ENCODE assay signal across 24 cellular contexts in genomic region chr3:141933421-141934300, GRCh38. TPM values are rescaled to one million over a fixed set of nuclear protein-coding genes. Genes with fewer than 3 reads are reported as not detected.
DNase-seq lines count a peak whose midpoint lies in the region; ATAC-seq, FAIRE-seq and TF ChIP-seq lines count a peak whose summit lies in the region.
"Had no signal": no experiment of that assay in that cellular context is flagged by ENCODE, and none has a peak within 500 bp of the region (broad histone marks: within the 10 kb centered on the region; RNA-seq: fewer than 3 reads in every experiment).

No MANE protein-coding gene starts in this region.

- no peak overlapping the region for H3K56ac ChIP-seq in H1 (replicated peaks; ENCODE audit: insufficient read length, low read depth, low read length)

- no peaks in the 10 kb centered on the region for H3K27me3 Mint-ChIP-seq in activated CD4-positive, alpha-beta T cell treated with anti-CD3 and anti-CD28 coated beads for 36 hours
- H3K27me3 Mint-ChIP-seq in activated T-helper 2 cell treated with anti-CD3 and anti-CD28 coated beads, Interferon-gamma antibody, Interleukin-2, Interleukin-4, amounts not matched to agents 10 μg/mL and 5 μg/mL and 100 μg/mL, durations not matched to agents 14 hours and 24 hours and 36 hours (ENCODE audit: low read depth) = no peaks in the 10 kb centered on the region
- H3K27me3 Mint-ChIP-seq: naive thymus-derived CD8-positive, alpha-beta T cell had no signal

- H3K23me2 ChIP-seq in H1 (ENCODE audit: low read depth, low read length) = no peaks in the 10 kb centered on the region

- POLR2A ChIA-PET in activated CD4-positive, alpha-beta T cell treated with anti-CD3 and anti-CD28 coated beads for 36 hours (lab: Charles Lee) = no interaction called here
- POLR2A ChIA-PET in H1 (lab: Charles Lee; ENCODE audit: partially characterized antibody) = no interaction called here

- H3K27ac Mint-ChIP-seq in activated CD4-positive, alpha-beta T cell treated with anti-CD3 and anti-CD28 coated beads for 36 hours = no peak overlapping the region
- H3K27ac Mint-ChIP-seq in activated T-helper 2 cell treated with anti-CD3 and anti-CD28 coated beads, Interferon-gamma antibody, Interleukin-2, Interleukin-4, amounts not matched to agents 10 μg/mL and 5 μg/mL and 100 μg/mL, durations not matched to agents 14 hours and 24 hours and 36 hours = no peak overlapping the region
- H3K27ac Mint-ChIP-seq: activated CD8-positive, alpha-beta T cell treated with anti-CD3 and anti-CD28 coated beads, Interleukin-2, amount 10 ng/mL, durations not matched to agents 7 days and 5 days; immature natural killer cell had no signal

- CTCF ChIA-PET in activated CD4-positive, alpha-beta T cell treated with anti-CD3 and anti-CD28 coated beads for 36 hours (lab: Charles Lee) = no interaction called here
- CTCF ChIA-PET in H1 (lab: Charles Lee; ENCODE audit: partially characterized antibody) = interaction anchor here (1.3 kb wide), 1 partner anchor 9 kb away, joined by 5 read pairs; no protein-coding TSS in a partner anchor

- TF ChIP-seq EP300 in H1 (IDR thresholded peaks at IDR 0.05; ENCODE audit: borderline replicate concordance in 1 of 2, low read depth in 2 of 2, low read length in 2 of 2) (no peak), sigmoid colon (IDR thresholded peaks at IDR 0.05) (no peak)

- H3K79me1 ChIP-seq in H1 (ENCODE audit: low read depth, low read length) = no peaks in the 10 kb centered on the region; the same call in 1 of the 2 replicates

- H4K20me1 ChIP-seq in H1 (replicated peaks in 1 of 2; ENCODE audit: control insufficient read depth in 1 of 2, insufficient read depth in 2 of 2, low read length in 2 of 2) = peaks cover 0 to 4% of the 10 kb centered on the region in 2 experiments

- H3K9me3 Mint-ChIP-seq in activated CD4-positive, alpha-beta T cell treated with anti-CD3 and anti-CD28 coated beads for 36 hours (ENCODE audit: low read depth) = no peaks in the 10 kb centered on the region
- no peaks in the 10 kb centered on the region for H3K9me3 Mint-ChIP-seq in activated T-helper 2 cell treated with anti-CD3 and anti-CD28 coated beads, Interferon-gamma antibody, Interleukin-2, Interleukin-4, amounts not matched to agents 10 μg/mL and 5 μg/mL and 100 μg/mL, durations not matched to agents 14 hours and 24 hours and 36 hours
- H3K9me3 Mint-ChIP-seq: immature natural killer cell; naive thymus-derived CD8-positive, alpha-beta T cell had no signal

- no peak overlapping the region for H2BK20ac ChIP-seq in H1 (ENCODE audit: low read length)

- no peak overlapping the region for H2AFZ ChIP-seq in H1 (ENCODE audit: low read length)

- H3K4me1 ChIP-seq in H1 (replicated peaks in 1 of 4; ENCODE audit: control insufficient read depth in 3 of 4, insufficient read depth in 4 of 4, low read length in 3 of 4) = peaks cover 0 to 4% (median 0%) of the 10 kb centered on the region in 4 experiments; a peak in 1 of 7 replicates
- H3K4me1 ChIP-seq in sigmoid colon = no peaks in the 10 kb centered on the region
- H3K4me1 ChIP-seq: BE2C, lower lobe of right lung, psoas muscle, spleen had no signal

- TF ChIP-seq CTCF in H1 (IDR thresholded peaks at IDR 0.05; ENCODE audit: control extremely low read depth in 1 of 3, insufficient read depth in 1 of 3, low read depth in 1 of 3, low read length in 3 of 3) (no peak), sigmoid colon (IDR thresholded peaks at IDR 0.05) (no peak)

- ATAC-seq in activated CD4-positive, alpha-beta T cell treated with anti-CD3 and anti-CD28 coated beads for 36 hours = peak; percentile 57
- ATAC-seq: activated CD8-positive, alpha-beta T cell treated with anti-CD3 and anti-CD28 coated beads, Interleukin-2, amount 10 ng/mL, durations not matched to agents 7 days and 5 days; lower lobe of right lung; naive thymus-derived CD8-positive, alpha-beta T cell; psoas muscle; Right ventricle myocardium inferior had no signal

- no peaks in the 10 kb centered on the region for H3K79me2 ChIP-seq in H1 (ENCODE audit: control insufficient read depth in 1 of 2, insufficient read depth in 2 of 2, low read length in 2 of 2)

- H3K18ac ChIP-seq in H1 (ENCODE audit: extremely low read depth, low read length) = no peak overlapping the region

- no peak overlapping the region for H2BK12ac ChIP-seq in H1 (ENCODE audit: low read depth, low read length)

- no peak for FAIRE-seq in H1 (lab: Jason Lieb, UNC)
- FAIRE-seq: GM12892 had no signal

- H3K36me3 ChIP-seq in H1 (ENCODE audit: control insufficient read depth in 2 of 4, insufficient read depth in 4 of 4, low read length in 3 of 4) (no peaks in the 10 kb centered on the region), sigmoid colon (peaks cover 0 to under 1% (median 0%) of the 10 kb centered on the region in 4 donors)
- H3K36me3 ChIP-seq: BE2C, lower lobe of right lung had no signal

- no peak overlapping the region for H4K5ac ChIP-seq in H1 (ENCODE audit: insufficient read length, low read depth, low read length)

- H3K4me2 ChIP-seq in H1 (ENCODE audit: insufficient read depth in 1 of 2, low read depth in 2 of 2, low read length in 2 of 2) = no peak overlapping the region

- no peaks in the 10 kb centered on the region for H3K4me1 Mint-ChIP-seq in activated CD4-positive, alpha-beta T cell treated with anti-CD3 and anti-CD28 coated beads for 36 hours
- peaks cover 2% of the 10 kb centered on the region for H3K4me1 Mint-ChIP-seq in activated T-helper 2 cell treated with anti-CD3 and anti-CD28 coated beads, Interferon-gamma antibody, Interleukin-2, Interleukin-4, amounts not matched to agents 10 μg/mL and 5 μg/mL and 100 μg/mL, durations not matched to agents 14 hours and 24 hours and 36 hours (ENCODE audit: low read depth)
- H3K4me1 Mint-ChIP-seq: immature natural killer cell had no signal

- H3K4me3 Mint-ChIP-seq in activated CD4-positive, alpha-beta T cell treated with anti-CD3 and anti-CD28 coated beads for 36 hours = no peak overlapping the region
- no peak overlapping the region for H3K4me3 Mint-ChIP-seq in activated T-helper 2 cell treated with anti-CD3 and anti-CD28 coated beads, Interferon-gamma antibody, Interleukin-2, Interleukin-4, amounts not matched to agents 10 μg/mL and 5 μg/mL and 100 μg/mL, durations not matched to agents 14 hours and 24 hours and 36 hours (ENCODE audit: low read depth)
- H3K4me3 Mint-ChIP-seq: activated CD8-positive, alpha-beta T cell treated with anti-CD3 and anti-CD28 coated beads, Interleukin-2, amount 10 ng/mL, durations not matched to agents 7 days and 5 days; immature natural killer cell; naive thymus-derived CD8-positive, alpha-beta T cell had no signal

- H3K4me3 ChIP-seq in H1 (ENCODE audit: extremely low read depth in 1 of 4, insufficient read depth in 2 of 4, low read depth in 3 of 4, low read length in 4 of 4) (no peak overlapping the region), sigmoid colon (no peak overlapping the region)
- H3K4me3 ChIP-seq: lower lobe of right lung, psoas muscle, spleen had no signal

- no peak overlapping the region for H2BK120ac ChIP-seq in H1 (replicated peaks; ENCODE audit: low read depth, low read length)

- no peak overlapping the region for H2AK5ac ChIP-seq in H1 (ENCODE audit: low read depth, low read length)

- H3K9me3 ChIP-seq in H1 (ENCODE audit: insufficient read depth in 2 of 2, low read depth in 1 of 2, low read length in 1 of 2) (no peaks in the 10 kb centered on the region), sigmoid colon (no peaks in the 10 kb centered on the region)
- H3K9me3 ChIP-seq: BE2C, lower lobe of right lung, psoas muscle, spleen had no signal

- H3K27me3 ChIP-seq in H1 (replicated peaks in 1 of 4; ENCODE audit: control insufficient read depth in 3 of 4, extremely low read depth in 1 of 4, insufficient read depth in 3 of 4, low read length in 3 of 4) (no peaks in the 10 kb centered on the region), sigmoid colon (no peaks in the 10 kb centered on the region)
- H3K27me3 ChIP-seq: BE2C, spleen had no signal

- TF ChIP-seq POLR2A in H1 (IDR thresholded peaks at IDR 0.05; ENCODE audit: control extremely low read depth in 1 of 2, low read depth in 2 of 2, low read length in 2 of 2) = no peak
- TF ChIP-seq POLR2A in sigmoid colon (IDR thresholded peaks at IDR 0.05) = no peak

- no peak for DNase-seq in activated CD4-positive, alpha-beta T cell treated with anti-CD3 and anti-CD28 coated beads for 36 hours
- no peak for DNase-seq in activated CD4-positive, alpha-beta T cell treated with anti-CD3 and anti-CD28 coated beads, Interleukin-2, amount 50 U/mL, for 4 hours
- DNase-seq in LHCN-M2 (ENCODE audit: low read depth) = peak; percentile 58
- peak in 1 of 2 experiments; percentile 45 for DNase-seq in H1 (ENCODE audit: low read depth in 1 of 2, low spot score in 2 of 2)
- DNase-seq in sigmoid colon = peak; percentile 37
- DNase-seq in activated T-helper 2 cell treated with anti-CD3 and anti-CD28 coated beads, Interferon-gamma antibody, Interleukin-2, Interleukin-4, amounts not matched to agents 10 μg/mL and 5 μg/mL and 100 μg/mL, durations not matched to agents 14 hours and 24 hours and 36 hours (ENCODE audit: low spot score) = no peak
- DNase-seq in NCI-H1436 (lab: John Stamatoyannopoulos, UW) = no peak
- DNase-seq in NCI-H526 treated with DMSO at 0.1 percent for 48 hours (lab: John Stamatoyannopoulos, UW) = no peak
- DNase-seq: 8988T; activated CD8-positive, alpha-beta T cell treated with anti-CD3 and anti-CD28 coated beads, Interleukin-2, amount 10 ng/mL, durations not matched to agents 7 days and 5 days; activated effector memory CD4-positive, alpha-beta T cell treated with anti-CD3 and anti-CD28 coated beads, Interleukin-2, amount 50 U/mL, for 16 hours; amygdala; BE2C; effector CD4-positive, alpha-beta T cell; immature natural killer cell; lower lobe of right lung; naive thymus-derived CD8-positive, alpha-beta T cell; psoas muscle; spleen; stimulated activated CD8-positive, alpha-beta memory T cell treated with anti-CD3 and anti-CD28 coated beads, Interleukin-4, amount 100 ng/mL, for 48 hours; T-helper 1 cell had no signal

- no peak overlapping the region for H3K9ac ChIP-seq in H1 (replicated peaks in 1 of 4; ENCODE audit: extremely low read depth in 1 of 4, low read depth in 3 of 4, low read length in 3 of 4)

- peak overlapping the region; percentile 71; the same call in 1 of the 2 replicates for H4K8ac ChIP-seq in H1 (ENCODE audit: extremely low read depth, insufficient read depth, low read length)

- no peak overlapping the region for H3K14ac ChIP-seq in H1 (ENCODE audit: insufficient read length)

- 91% methylated on average over 16 of the region's 16 CpGs; no CpG with 5 or more reads in 1 of the 2 experiments for WGBS in H1 (ENCODE audit: extremely low coverage in 1 of 2, insufficient coverage in 1 of 2, insufficient read length in 1 of 2, insufficient replicate concordance in 2 of 2, low coverage in 1 of 2, low lambda C conversion rate in 2 of 2, missing lambda C conversion rate in 1 of 2), 2 experiments
- WGBS in sigmoid colon, 2 donors = 79 to 87% methylated on average over 16 of the region's 16 CpGs

- TF ChIP-seq RAD21 in H1 (IDR thresholded peaks at IDR 0.05 in 1 of 2, conservative IDR thresholded peaks at IDR 0.05 in 1 of 2; ENCODE audit: low read depth in 2 of 2, low read length in 2 of 2) = no peak

- intact Hi-C loops in activated CD4-positive, alpha-beta T cell treated with anti-CD3 and anti-CD28 coated beads for 36 hours (cut with DNase I, micrococcal nuclease) = no loop called here
- intact Hi-C loops in sigmoid colon (cut with DNase I) = no loop called here
- intact Hi-C loops in activated T-helper 2 cell treated with anti-CD3 and anti-CD28 coated beads, Interferon-gamma antibody, Interleukin-2, Interleukin-4, amounts not matched to agents 10 μg/mL and 5 μg/mL and 100 μg/mL, durations not matched to agents 14 hours and 24 hours and 36 hours (cut with micrococcal nuclease) = no loop called here

- H3K4ac ChIP-seq in H1 (replicated peaks; ENCODE audit: insufficient read length, low read depth, low read length) = no peak overlapping the region

- H3K27ac ChIP-seq in H1 (ENCODE audit: low read depth, low read length) (peak overlapping the region; percentile 6; the same call in 1 of the 2 replicates), sigmoid colon (no peak overlapping the region)
- H3K27ac ChIP-seq: lower lobe of right lung, psoas muscle, spleen, VCaP had no signal

- H3K23ac ChIP-seq in H1 (ENCODE audit: insufficient read length) = no peak overlapping the region

- H2BK5ac ChIP-seq in H1 (ENCODE audit: low read depth, low read length) = no peak overlapping the region

- no peak overlapping the region for H2BK15ac ChIP-seq in H1 (ENCODE audit: low read length)

- H3K36me3 Mint-ChIP-seq in activated CD4-positive, alpha-beta T cell treated with anti-CD3 and anti-CD28 coated beads for 36 hours (ENCODE audit: low read depth) = no peaks in the 10 kb centered on the region
- peaks cover 3% of the 10 kb centered on the region for H3K36me3 Mint-ChIP-seq in activated T-helper 2 cell treated with anti-CD3 and anti-CD28 coated beads, Interferon-gamma antibody, Interleukin-2, Interleukin-4, amounts not matched to agents 10 μg/mL and 5 μg/mL and 100 μg/mL, durations not matched to agents 14 hours and 24 hours and 36 hours (ENCODE audit: low read depth)
- H3K36me3 Mint-ChIP-seq: naive thymus-derived CD8-positive, alpha-beta T cell had no signal

- H4K91ac ChIP-seq in H1 (replicated peaks; ENCODE audit: insufficient read length, low read length) = no peak overlapping the region

RNA-seq across cellular contexts. Expression of gene ATP1B3, which starts 57.2 kb away (rescaled TPM):
- total RNA-seq in activated CD4-positive, alpha-beta T cell treated with anti-CD3 and anti-CD28 coated beads for 36 hours = 100 to 1,000 TPM; 109 to 132 TPM
- total RNA-seq in LHCN-M2 (2014; rRNA removed) (54.0 and 60.3 TPM in 2 replicates), sigmoid colon (10 to 100 TPM; 29.9 to 69.5 (median 42.5) TPM)
- 134 TPM for polyA plus RNA-seq in LHCN-M2 (2012)
- total RNA-seq in H1 (2021; fragmentation: NEBNext Ultra II Directional; extraction: Animal tissue kit (Norgen Biotek cat#: 25700)) = 233 and 250 TPM in 2 replicates
- polyA plus RNA-seq in H1 (2011; rRNA removed) (162 and 342 TPM in 2 replicates), sigmoid colon (100 to 1,000 TPM; 105 to 235 (median 117) TPM)
- 243 TPM for polyA plus RNA-seq in H1 (2011; cell fraction: cytosol; rRNA removed)
- polyA plus RNA-seq in H1 (2011; cell fraction: nucleus; rRNA removed) = 62.7 TPM
- polyA plus RNA-seq in H1 (2012, experiment 1 of 2) = 208 to 470 TPM (median 231 TPM) in 4 replicates
- 68.4 TPM for polyA plus RNA-seq in H1 (2012, experiment 2 of 2)
- 292 TPM for polyA plus RNA-seq in H1 (2013, experiment 1 of 2)
- polyA plus RNA-seq in H1 (2013, experiment 2 of 2) = 344 TPM
- 130 and 165 TPM in 2 replicates for polyA minus RNA-seq in H1 (2011; rRNA and poly(A)+ RNA removed)
- polyA minus RNA-seq in H1 (2011; cell fraction: cytosol; rRNA and poly(A)+ RNA removed) = 96.7 TPM
- 53.9 TPM for polyA minus RNA-seq in H1 (2011; cell fraction: nucleus; rRNA and poly(A)+ RNA removed)
- 206 and 217 TPM in 2 replicates for total RNA-seq in activated T-helper 2 cell treated with anti-CD3 and anti-CD28 coated beads, Interferon-gamma antibody, Interleukin-2, Interleukin-4, amounts not matched to agents 10 μg/mL and 5 μg/mL and 100 μg/mL, durations not matched to agents 14 hours and 24 hours and 36 hours

Comparison
In these comparisons a context has a peak if more than half of its experiments do, and no peak if none do; other contexts are left out.
1. DNase-seq: peak in LHCN-M2 (single experiment) and sigmoid colon (single experiment); none in activated CD4-positive, alpha-beta T cell treated with anti-CD3 and anti-CD28 coated beads for 36 hours (single experiment), activated CD4-positive, alpha-beta T cell treated with anti-CD3 and anti-CD28 coated beads, Interleukin-2, amount 50 U/mL, for 4 hours (0 of 2), activated T-helper 2 cell treated with anti-CD3 and anti-CD28 coated beads, Interferon-gamma antibody, Interleukin-2, Interleukin-4, amounts not matched to agents 10 μg/mL and 5 μg/mL and 100 μg/mL, durations not matched to agents 14 hours and 24 hours and 36 hours (single experiment), NCI-H1436 (single experiment) and NCI-H526 treated with DMSO at 0.1 percent for 48 hours (single experiment).